ENCODE assay signal across 28 cellular contexts in the genomic region with DNA sequence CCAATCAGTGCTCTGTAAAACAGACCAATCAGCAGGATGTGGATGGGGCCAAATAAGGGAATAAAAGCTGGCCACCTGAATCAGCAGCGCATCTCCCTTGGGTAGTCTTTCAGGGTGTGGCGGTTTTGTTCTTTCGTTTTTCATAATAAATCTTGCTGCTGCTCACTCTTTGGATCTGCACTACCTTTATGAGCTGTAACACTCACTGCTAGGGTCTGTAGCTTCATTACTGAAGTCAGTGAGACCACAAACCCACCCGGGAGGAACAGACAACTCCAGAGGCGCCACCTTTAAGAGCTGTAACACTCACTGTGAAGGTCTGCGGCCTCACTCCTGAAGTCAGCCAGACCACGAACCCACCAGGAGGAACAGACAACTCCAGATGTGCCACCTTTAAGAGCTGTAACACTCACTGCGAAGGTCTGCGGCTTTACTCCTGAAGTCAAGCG.
DNase-seq lines count a peak whose midpoint lies in the region; ATAC-seq and TF ChIP-seq lines count a peak whose summit lies in the region.
"Had no signal": no experiment of that assay in that cellular context is flagged by ENCODE, and none has a peak within 500 bp of the region (broad histone marks: within the 10 kb centered on the region; RNA-seq: fewer than 3 reads in every experiment).

No MANE protein-coding gene starts in this region.

- no peaks in the 10 kb centered on the region for H3F3A ChIP-seq in smooth muscle cell (ENCODE audit: low read depth)

- DNase-seq in GM12865 (ENCODE audit: low read depth): peak; percentile 42
- DNase-seq in NCI-H69 (lab: John Stamatoyannopoulos, UW): peak; percentile 9
- DNase-seq in smooth muscle cell (lab: John Stamatoyannopoulos, UW; ENCODE audit: unreplicated experiment): no peak
- no peak for DNase-seq in foreskin melanocyte
- DNase-seq in C1 segment of cervical spinal cord (lab: John Stamatoyannopoulos, UW): no peak
- no peak for DNase-seq in thyroid gland
- DNase-seq in NCI-H2107 (lab: John Stamatoyannopoulos, UW): no peak
- DNase-seq: ACHN; activated CD4-positive, alpha-beta T cell treated with anti-CD3 and anti-CD28 coated beads for 36 hours; activated CD8-positive, alpha-beta memory T cell treated with anti-CD3 and anti-CD28 coated beads, Interleukin-2, amount 50 U/mL, for 48 hours; activated CD8-positive, alpha-beta T cell treated with anti-CD3 and anti-CD28 coated beads for 36 hours; activated naive CD4-positive, alpha-beta T cell treated with anti-CD3 and anti-CD28 coated beads for 36 hours; BE2C; caudate nucleus; effector memory CD8-positive, alpha-beta T cell; glutamatergic neuron; GOT3; left ventricle myocardium inferior; NCI-H1092 treated with DMSO at 0.1 percent for 48 hours; NCI-H1930; NCI-H510A treated with DMSO at 0.1 percent for 48 hours; Right ventricle myocardium superior; small intestine; stimulated activated CD4-positive, alpha-beta T cell treated with anti-CD3 and anti-CD28 coated beads, Interleukin-1b, Interleukin-23, amount 100 ng/mL, for 48 hours; stomach had no signal

- H3K4me2 ChIP-seq in smooth muscle cell: no peak overlapping the region

- H3K4me3 ChIP-seq in GM12865 (ENCODE audit: low read depth, low read length): no peak overlapping the region
- no peak overlapping the region for H3K4me3 ChIP-seq in smooth muscle cell
- H3K4me3 ChIP-seq in thyroid gland (replicated peaks in 1 of 3): no peak overlapping the region
- H3K4me3 ChIP-seq: left ventricle myocardium inferior, right atrium auricular region, stomach, tibial nerve had no signal

- H3K27me3 ChIP-seq in smooth muscle cell (ENCODE audit: low read depth): no peaks in the 10 kb centered on the region
- H3K27me3 ChIP-seq in thyroid gland: no peaks in the 10 kb centered on the region
- H3K27me3 ChIP-seq: BE2C, right atrium auricular region, stomach, tibial nerve had no signal

- H3K4me1 ChIP-seq in smooth muscle cell (ENCODE audit: low read depth) (peaks cover 6% of the 10 kb centered on the region), thyroid gland (no peaks in the 10 kb centered on the region)
- H3K4me1 ChIP-seq: BE2C, right atrium auricular region, stomach had no signal

- H3K9ac ChIP-seq in smooth muscle cell (ENCODE audit: low read depth): no peak overlapping the region

- intact Hi-C loops in thyroid gland (cut with DNase I): no loop called here

- no peak for TF ChIP-seq POLR2A in thyroid gland (IDR thresholded peaks at IDR 0.05)

- H3K27ac ChIP-seq in smooth muscle cell (ENCODE audit: low read depth) (peak overlapping the region; percentile 33), thyroid gland (no peak overlapping the region)
- H3K27ac ChIP-seq: left ventricle myocardium inferior, right atrium auricular region, stomach, tibial nerve had no signal

- H3K9me3 ChIP-seq in smooth muscle cell (replicated peaks; ENCODE audit: low read depth): no peaks in the 10 kb centered on the region
- no peaks in the 10 kb centered on the region for H3K9me3 ChIP-seq in thyroid gland
- H3K9me3 ChIP-seq: BE2C, right atrium auricular region, stomach, tibial nerve had no signal

- no peaks in the 10 kb centered on the region for H4K20me1 ChIP-seq in smooth muscle cell (ENCODE audit: low read depth)

- ATAC-seq in HG03103 (IDR thresholded peaks at IDR 0.05; ENCODE audit: low read depth, unreplicated experiment): peak; percentile 35
- ATAC-seq: activated CD4-positive, alpha-beta T cell treated with anti-CD3 and anti-CD28 coated beads for 36 hours; activated CD8-positive, alpha-beta T cell treated with anti-CD3 and anti-CD28 coated beads for 36 hours; effector memory CD8-positive, alpha-beta T cell had no signal

- H3K79me2 ChIP-seq in smooth muscle cell (ENCODE audit: low read depth): no peaks in the 10 kb centered on the region

- WGBS in smooth muscle cell (ENCODE audit: low lambda C conversion rate): 95% methylated on average over 10 of the region's 10 CpGs
- 94 to 96% methylated on average over 6 to 10 of the region's 10 CpGs for WGBS in thyroid gland, 2 donors

- no peak overlapping the region for H2AFZ ChIP-seq in smooth muscle cell (ENCODE audit: low read depth)

- TF ChIP-seq CTCF in GM12865 (IDR thresholded peaks at IDR 0.05; ENCODE audit: insufficient read depth, low read depth, low read length, missing control alignments) (no peak), smooth muscle cell (IDR thresholded peaks at IDR 0.05; ENCODE audit: borderline replicate concordance, insufficient read depth, poor library complexity, severe bottlenecking) (no peak), thyroid gland (IDR thresholded peaks at IDR 0.05) (no peak)

- no peaks in the 10 kb centered on the region for H3K36me3 ChIP-seq in smooth muscle cell (ENCODE audit: low read depth)
- no peaks in the 10 kb centered on the region for H3K36me3 ChIP-seq in thyroid gland
- H3K36me3 ChIP-seq: BE2C, left ventricle myocardium inferior, right atrium auricular region, stomach, tibial nerve had no signal

Comparison
In these comparisons a context has a peak if more than half of its experiments do, and no peak if none do; other contexts are left out.
1. DNase-seq: peak in GM12865 (single experiment) and NCI-H69 (single experiment); none in smooth muscle cell (single experiment), foreskin melanocyte (single experiment), C1 segment of cervical spinal cord (0 of 14), thyroid gland (0 of 2) and NCI-H2107 (single experiment).